In genomic region chr2:31992934-31993333, GRCh38 we compare ENCODE assay signal across 25 cellular contexts. TPM values are rescaled to one million over a fixed set of nuclear protein-coding genes. Genes with fewer than 3 reads are reported as not detected.
DNase-seq lines count a peak whose midpoint lies in the region; ATAC-seq lines count a peak whose summit lies in the region.
"Had no signal": no experiment of that assay in that cellular context is flagged by ENCODE, and none has a peak within 500 bp of the region (broad histone marks: within the 10 kb centered on the region; RNA-seq: fewer than 3 reads in every experiment).

No MANE protein-coding gene starts in this region.

- H3K27me3 Mint-ChIP-seq in activated T-cell treated with anti-CD3 and anti-CD28 coated beads, Interleukin-2, amount 50 U/mL, for 24 hours = no peaks in the 10 kb centered on the region
- H3K27me3 Mint-ChIP-seq in stimulated activated memory B cell treated with anti-CD40 and anti-IgM and Interleukin-4, amounts not matched to agents 10 μg/mL and 1 μg/mL and 100 μg/mL, for 72 hours = no peaks in the 10 kb centered on the region

- ATAC-seq in stimulated activated memory B cell treated with anti-CD40 and anti-IgM and Interleukin-4, amounts not matched to agents 10 μg/mL and 1 μg/mL and 100 μg/mL, for 72 hours = no peak
- no peak for ATAC-seq in HG02852 (IDR thresholded peaks at IDR 0.05; ENCODE audit: unreplicated experiment)
- ATAC-seq: SK-N-SH treated with all-trans-retinoic acid at 6 μM for 48 hours had no signal

- no peaks in the 10 kb centered on the region for H3K36me3 ChIP-seq in SK-N-MC (ENCODE audit: insufficient read depth, low read length)

- H3K27ac Mint-ChIP-seq in activated T-cell treated with anti-CD3 and anti-CD28 coated beads, Interleukin-2, amount 50 U/mL, for 24 hours = peak overlapping the region; percentile 11
- peak overlapping the region; percentile 27 for H3K27ac Mint-ChIP-seq in stimulated activated memory B cell treated with anti-CD40 and anti-IgM and Interleukin-4, amounts not matched to agents 10 μg/mL and 1 μg/mL and 100 μg/mL, for 72 hours

- no peak overlapping the region for H3K9ac ChIP-seq in SK-N-MC (ENCODE audit: insufficient read length)
- H3K9ac ChIP-seq: KMS-11 had no signal

- H3K9me3 ChIP-seq in SK-N-MC (ENCODE audit: low read depth, low read length) = no peaks in the 10 kb centered on the region

- no peak for DNase-seq in activated T-cell treated with anti-CD3 and anti-CD28 coated beads, Interleukin-2, amount 50 U/mL, for 24 hours
- no peak for DNase-seq in activated T-cell treated with anti-CD3 and anti-CD28 coated beads, Interleukin-2, amount 50 U/mL, for 1 hour
- no peak for DNase-seq in SK-N-MC (ENCODE audit: low read depth, low spot score)
- peak; percentile 9 for DNase-seq in left kidney (ENCODE audit: low read depth, low spot score)
- no peak for DNase-seq in mesenteric fat pad (ENCODE audit: low spot score)
- DNase-seq in SIG-M5 (lab: John Stamatoyannopoulos, UW) = no peak
- DNase-seq: 8988T, AML-193, C1 segment of cervical spinal cord, DMS53, EL, GF-D8, NCI-H1105, NCI-H146, NCI-H2029 treated with DMSO at 0.1 percent for 48 hours, NCI-H226, NCI-H510A treated with DMSO at 0.1 percent for 48 hours, NCI-H748 treated with DMSO at 0.1 percent for 48 hours, SHP77 treated with DMSO at 0.1 percent for 48 hours had no signal

- no peak overlapping the region for H3K4me3 Mint-ChIP-seq in activated T-cell treated with anti-CD3 and anti-CD28 coated beads, Interleukin-2, amount 50 U/mL, for 24 hours
- no peak overlapping the region for H3K4me3 Mint-ChIP-seq in stimulated activated memory B cell treated with anti-CD40 and anti-IgM and Interleukin-4, amounts not matched to agents 10 μg/mL and 1 μg/mL and 100 μg/mL, for 72 hours

- peaks cover 19% of the 10 kb centered on the region for H3K36me3 Mint-ChIP-seq in activated T-cell treated with anti-CD3 and anti-CD28 coated beads, Interleukin-2, amount 50 U/mL, for 24 hours (ENCODE audit: low read depth)
- H3K36me3 Mint-ChIP-seq in stimulated activated memory B cell treated with anti-CD40 and anti-IgM and Interleukin-4, amounts not matched to agents 10 μg/mL and 1 μg/mL and 100 μg/mL, for 72 hours = peaks cover 19% of the 10 kb centered on the region

- peaks cover 52% of the 10 kb centered on the region for H3K4me1 Mint-ChIP-seq in activated T-cell treated with anti-CD3 and anti-CD28 coated beads, Interleukin-2, amount 50 U/mL, for 24 hours (ENCODE audit: low read depth)
- H3K4me1 Mint-ChIP-seq in stimulated activated memory B cell treated with anti-CD40 and anti-IgM and Interleukin-4, amounts not matched to agents 10 μg/mL and 1 μg/mL and 100 μg/mL, for 72 hours = peaks cover 56% of the 10 kb centered on the region

- H3K9me3 Mint-ChIP-seq in activated T-cell treated with anti-CD3 and anti-CD28 coated beads, Interleukin-2, amount 50 U/mL, for 24 hours = peaks cover 2% of the 10 kb centered on the region
- peaks cover 3% of the 10 kb centered on the region for H3K9me3 Mint-ChIP-seq in stimulated activated memory B cell treated with anti-CD40 and anti-IgM and Interleukin-4, amounts not matched to agents 10 μg/mL and 1 μg/mL and 100 μg/mL, for 72 hours

- H3K27ac ChIP-seq in SK-N-MC = 0 out of 2 replicates have a peak overlapping the region, but pooled peaks have one; percentile 54
- H3K27ac ChIP-seq: HL-60, KMS-11, RWPE1 had no signal

- no peak overlapping the region for H3K4me3 ChIP-seq in SK-N-MC

RNA-seq across cellular contexts. Expression of gene MEMO1, which starts 17.9 kb away (rescaled TPM):
- 38.8 TPM for total RNA-seq in mesenteric fat pad

RNA-seq across cellular contexts. Expression of gene DPY30, which starts 46.7 kb away (rescaled TPM):
- 44.8 TPM for total RNA-seq in mesenteric fat pad
